Comparison of ENCODE assay signal across 1 cellular context in the genomic region with DNA sequence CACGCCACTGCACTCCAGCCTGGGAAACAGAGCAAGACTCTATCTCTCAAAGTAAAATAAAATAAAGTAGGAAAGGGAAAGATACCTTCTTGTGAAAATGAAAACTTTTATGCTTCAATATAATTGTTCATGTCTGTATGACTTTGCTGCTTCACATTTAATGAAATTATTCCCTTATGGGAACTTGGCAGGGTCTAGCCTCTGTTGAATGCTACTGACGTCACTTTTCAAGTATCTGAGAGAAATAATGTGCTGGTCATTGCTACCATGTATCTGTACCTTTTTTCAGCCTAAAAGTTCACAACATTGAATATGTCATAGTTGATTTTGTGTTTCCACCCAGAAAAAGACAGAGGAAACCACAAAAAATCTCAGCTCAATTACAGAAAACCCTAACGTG.
TF ChIP-seq lines count a peak whose summit lies in the region.

No MANE protein-coding gene starts in this region.

TF ChIP-seq in SK-N-SH treated with all-trans-retinoic acid at 6 μM for 48 hours, 23 proteins besides CTCF, POLR2A, EP300 and RAD21 (continued from another document):
- TF ChIP-seq OSR1 (CRISPR knock-in tag; IDR thresholded peaks at IDR 0.05) (no peak), PPARA (CRISPR knock-in tag; IDR thresholded peaks at IDR 0.05; ENCODE audit: borderline replicate concordance) (no peak), TCF4 (CRISPR knock-in tag; IDR thresholded peaks at IDR 0.05; ENCODE audit: borderline replicate concordance) (no peak), ZNF70 (CRISPR knock-in tag; IDR thresholded peaks at IDR 0.05) (no peak), CSDC2 (CRISPR knock-in tag; IDR thresholded peaks at IDR 0.05) (no peak), ZFP30 (CRISPR knock-in tag; IDR thresholded peaks at IDR 0.05) (no peak), TOX (CRISPR knock-in tag; IDR thresholded peaks at IDR 0.05; ENCODE audit: borderline replicate concordance) (no peak), ZC3H10 (CRISPR knock-in tag; IDR thresholded peaks at IDR 0.05) (peak; percentile 55; the same call in 1 of the 2 replicates), ZNF8 (CRISPR knock-in tag; IDR thresholded peaks at IDR 0.05) (no peak), ISL1 (CRISPR knock-in tag; IDR thresholded peaks at IDR 0.05) (peak; percentile 76), ZNF565 (CRISPR knock-in tag; conservative IDR thresholded peaks at IDR 0.05; ENCODE audit: low read depth) (no peak)
- TF ChIP-seq, protein P1, sequence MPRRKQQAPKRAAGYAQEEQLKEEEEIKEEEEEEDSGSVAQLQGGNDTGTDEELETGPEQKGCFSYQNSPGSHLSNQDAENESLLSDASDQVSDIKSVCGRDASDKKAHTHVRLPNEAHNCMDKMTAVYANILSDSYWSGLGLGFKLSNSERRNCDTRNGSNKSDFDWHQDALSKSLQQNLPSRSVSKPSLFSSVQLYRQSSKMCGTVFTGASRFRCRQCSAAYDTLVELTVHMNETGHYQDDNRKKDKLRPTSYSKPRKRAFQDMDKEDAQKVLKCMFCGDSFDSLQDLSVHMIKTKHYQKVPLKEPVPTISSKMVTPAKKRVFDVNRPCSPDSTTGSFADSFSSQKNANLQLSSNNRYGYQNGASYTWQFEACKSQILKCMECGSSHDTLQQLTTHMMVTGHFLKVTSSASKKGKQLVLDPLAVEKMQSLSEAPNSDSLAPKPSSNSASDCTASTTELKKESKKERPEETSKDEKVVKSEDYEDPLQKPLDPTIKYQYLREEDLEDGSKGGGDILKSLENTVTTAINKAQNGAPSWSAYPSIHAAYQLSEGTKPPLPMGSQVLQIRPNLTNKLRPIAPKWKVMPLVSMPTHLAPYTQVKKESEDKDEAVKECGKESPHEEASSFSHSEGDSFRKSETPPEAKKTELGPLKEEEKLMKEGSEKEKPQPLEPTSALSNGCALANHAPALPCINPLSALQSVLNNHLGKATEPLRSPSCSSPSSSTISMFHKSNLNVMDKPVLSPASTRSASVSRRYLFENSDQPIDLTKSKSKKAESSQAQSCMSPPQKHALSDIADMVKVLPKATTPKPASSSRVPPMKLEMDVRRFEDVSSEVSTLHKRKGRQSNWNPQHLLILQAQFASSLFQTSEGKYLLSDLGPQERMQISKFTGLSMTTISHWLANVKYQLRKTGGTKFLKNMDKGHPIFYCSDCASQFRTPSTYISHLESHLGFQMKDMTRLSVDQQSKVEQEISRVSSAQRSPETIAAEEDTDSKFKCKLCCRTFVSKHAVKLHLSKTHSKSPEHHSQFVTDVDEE (CRISPR knock-in tag; IDR thresholded peaks at IDR 0.05) = no peak
TF ChIP-seq in SK-N-SH treated with all-trans-retinoic acid at 6 μM for 48 hours: peak in this region for 3.
